Comparison of ENCODE assay signal across 31 cellular contexts in genomic region chr5:124074500-124074899, GRCh38.
"Had no signal": no experiment of that assay in that cellular context is flagged by ENCODE, and none has a peak within 500 bp of the region (broad histone marks: within the 10 kb centered on the region; RNA-seq: fewer than 3 reads in every experiment).

No MANE protein-coding gene starts in this region.

- H3K9me3 Mint-ChIP-seq: activated CD4-positive, alpha-beta T cell treated with anti-CD3 and anti-CD28 coated beads, Interleukin-2, amount 10 ng/mL, durations not matched to agents 24 days and 14 days had no signal

- H3K27ac Mint-ChIP-seq: activated CD4-positive, alpha-beta T cell treated with anti-CD3 and anti-CD28 coated beads, Interleukin-2, amount 10 ng/mL, durations not matched to agents 24 days and 14 days; activated CD8-positive, alpha-beta T cell treated with anti-CD3 and anti-CD28 coated beads for 36 hours; activated naive CD8-positive, alpha-beta T cell treated with anti-CD3 and anti-CD28 coated beads for 36 hours; activated T-cell treated with anti-CD3 and anti-CD28 coated beads, Interleukin-2, amount 50 U/mL, for 72 hours; activated T-helper 17 cell treated with anti-CD3 and anti-CD28 coated beads, Interleukin-2, amount 50 U/mL, for 72 hours had no signal

- H3K27ac ChIP-seq: body of pancreas, breast epithelium, PC-9, RWPE1, WERI-Rb-1 had no signal

- H3K4me1 ChIP-seq: body of pancreas, breast epithelium had no signal

- H3K4me1 Mint-ChIP-seq: activated CD4-positive, alpha-beta T cell treated with anti-CD3 and anti-CD28 coated beads, Interleukin-2, amount 10 ng/mL, durations not matched to agents 24 days and 14 days; activated naive CD8-positive, alpha-beta T cell treated with anti-CD3 and anti-CD28 coated beads for 36 hours; activated T-helper 17 cell treated with anti-CD3 and anti-CD28 coated beads, Interleukin-2, amount 50 U/mL, for 72 hours had no signal

- H3K27me3 ChIP-seq: body of pancreas, breast epithelium had no signal

- H3K4me3 Mint-ChIP-seq: activated CD4-positive, alpha-beta T cell treated with anti-CD3 and anti-CD28 coated beads, Interleukin-2, amount 10 ng/mL, durations not matched to agents 24 days and 14 days; activated CD8-positive, alpha-beta T cell treated with anti-CD3 and anti-CD28 coated beads for 36 hours; activated naive CD8-positive, alpha-beta T cell treated with anti-CD3 and anti-CD28 coated beads for 36 hours; activated T-cell treated with anti-CD3 and anti-CD28 coated beads, Interleukin-2, amount 50 U/mL, for 72 hours; activated T-helper 17 cell treated with anti-CD3 and anti-CD28 coated beads, Interleukin-2, amount 50 U/mL, for 72 hours had no signal

- H3K36me3 Mint-ChIP-seq: activated naive CD8-positive, alpha-beta T cell treated with anti-CD3 and anti-CD28 coated beads for 36 hours had no signal

- H3K4me3 ChIP-seq: body of pancreas, breast epithelium, PC-9 had no signal

- H3K9me3 ChIP-seq: body of pancreas, breast epithelium had no signal

- H3K27me3 Mint-ChIP-seq: activated CD4-positive, alpha-beta T cell treated with anti-CD3 and anti-CD28 coated beads, Interleukin-2, amount 10 ng/mL, durations not matched to agents 24 days and 14 days; activated CD8-positive, alpha-beta T cell treated with anti-CD3 and anti-CD28 coated beads for 36 hours; activated naive CD8-positive, alpha-beta T cell treated with anti-CD3 and anti-CD28 coated beads for 36 hours; activated T-helper 17 cell treated with anti-CD3 and anti-CD28 coated beads, Interleukin-2, amount 50 U/mL, for 72 hours had no signal

- H2AFZ ChIP-seq: PC-9 had no signal

- H3K36me3 ChIP-seq: breast epithelium, WERI-Rb-1 had no signal

- H3K4me2 ChIP-seq: PC-9 had no signal

- ATAC-seq: activated CD8-positive, alpha-beta T cell treated with anti-CD3 and anti-CD28 coated beads for 36 hours; activated T-cell treated with anti-CD3 and anti-CD28 coated beads, Interleukin-2, amount 50 U/mL, for 72 hours; activated T-helper 17 cell treated with anti-CD3 and anti-CD28 coated beads, Interleukin-2, amount 50 U/mL, for 72 hours; body of pancreas; Right ventricle myocardium inferior had no signal

- DNase-seq: activated CD4-positive, alpha-beta T cell treated with anti-CD3 and anti-CD28 coated beads, Interleukin-2, amount 10 ng/mL, durations not matched to agents 24 days and 14 days; activated CD4-positive, alpha-beta T cell treated with anti-CD3 and anti-CD28 coated beads, Interleukin-2, amount 50 U/mL, for 4 hours; activated CD8-positive, alpha-beta T cell treated with anti-CD3 and anti-CD28 coated beads for 36 hours; activated effector memory CD4-positive, alpha-beta T cell treated with anti-CD3 and anti-CD28 coated beads, Interleukin-2, amount 50 U/mL, for 16 hours; activated naive CD4-positive, alpha-beta T cell; activated naive CD4-positive, alpha-beta T cell treated with anti-CD3 and anti-CD28 coated beads, Interleukin-2, amount 50 U/mL, for 16 hours; activated naive CD8-positive, alpha-beta T cell treated with anti-CD3 and anti-CD28 coated beads for 36 hours; activated T-cell treated with anti-CD3 and anti-CD28 coated beads, Interleukin-2, amount 50 U/mL, for 1 hour; activated T-cell treated with anti-CD3 and anti-CD28 coated beads, Interleukin-2, amount 50 U/mL, for 72 hours; amygdala; body of pancreas; Karpas-422; KBM-7; NCI-H1048; NCI-H1105 treated with DMSO at 0.1 percent for 48 hours; NCI-H1436; NCI-H1694 treated with DMSO at 0.1 percent for 48 hours; NCI-H2029 treated with DMSO at 0.1 percent for 48 hours; NCI-H2107; NCI-H2171; NCI-H510A; NCI-H526; NCI-H748 treated with DMSO at 0.1 percent for 48 hours; NK-92 treated with Interleukin-12 subunit alpha and Interleukin-12 subunit beta, amount 100 ng/mL, for 24 hours; PC-9; T1000; WERI-Rb-1 had no signal
